ENCODE assay signal across 9 cellular contexts in the genomic region with DNA sequence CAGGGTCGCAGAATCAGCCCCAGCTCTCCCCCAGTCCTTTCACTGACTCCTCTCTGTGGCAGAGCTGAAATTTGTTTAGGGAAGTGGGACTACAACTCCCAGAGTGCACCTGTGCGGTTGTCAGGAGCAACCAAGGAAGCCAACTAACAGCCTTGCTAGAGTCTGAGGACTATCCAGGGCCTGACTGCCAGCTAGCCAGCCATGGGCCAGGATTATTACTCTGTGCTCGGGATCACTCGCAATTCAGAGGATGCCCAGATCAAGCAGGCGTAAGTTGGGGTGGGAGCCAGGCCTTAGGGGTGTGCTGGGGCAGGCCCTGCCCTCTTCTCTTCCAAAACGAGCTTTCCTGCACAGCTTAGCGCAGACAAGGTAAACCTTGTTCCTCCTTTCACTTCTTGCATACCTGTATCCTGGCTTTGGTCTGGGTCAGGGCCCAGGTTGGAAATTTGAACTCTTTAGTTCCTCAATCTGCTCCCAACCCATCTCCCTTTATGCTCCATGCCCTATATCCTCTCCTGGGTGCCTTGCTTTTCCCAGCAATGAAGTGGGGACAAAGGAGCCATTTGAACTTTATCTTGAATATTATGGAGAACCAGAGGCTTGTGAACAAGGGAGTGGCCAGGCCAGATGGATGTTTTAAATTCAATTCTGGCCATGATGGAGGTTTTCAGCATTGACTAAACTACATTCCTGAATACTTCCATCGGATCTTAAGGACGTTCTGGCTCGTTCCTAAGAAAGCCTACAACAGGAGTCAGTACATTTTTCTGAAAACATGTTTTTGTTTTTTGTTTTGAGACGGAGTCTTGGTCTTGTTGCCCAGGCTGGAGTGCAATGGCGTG. TPM values are rescaled to one million over a fixed set of nuclear protein-coding genes. Genes with fewer than 3 reads are reported as not detected.
DNase-seq lines count a peak whose midpoint lies in the region; ATAC-seq and TF ChIP-seq lines count a peak whose summit lies in the region.
"Had no signal": no experiment of that assay in that cellular context is flagged by ENCODE, and none has a peak within 500 bp of the region (broad histone marks: within the 10 kb centered on the region; RNA-seq: fewer than 3 reads in every experiment).

A gene with protein sequence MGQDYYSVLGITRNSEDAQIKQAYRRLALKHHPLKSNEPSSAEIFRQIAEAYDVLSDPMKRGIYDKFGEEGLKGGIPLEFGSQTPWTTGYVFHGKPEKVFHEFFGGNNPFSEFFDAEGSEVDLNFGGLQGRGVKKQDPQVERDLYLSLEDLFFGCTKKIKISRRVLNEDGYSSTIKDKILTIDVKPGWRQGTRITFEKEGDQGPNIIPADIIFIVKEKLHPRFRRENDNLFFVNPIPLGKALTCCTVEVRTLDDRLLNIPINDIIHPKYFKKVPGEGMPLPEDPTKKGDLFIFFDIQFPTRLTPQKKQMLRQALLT (plus strand): TSS at position 158 of the 842 bp plus-strand sequence. CDS start 44 bp downstream, at position 202.

- no peak for TF ChIP-seq EP300 in transverse colon (IDR thresholded peaks at IDR 0.05; ENCODE audit: low read depth)

- no peak within 1 kb of the TSS for H3K27ac ChIP-seq in transverse colon
- H3K27ac ChIP-seq: heart right ventricle had no signal

- H3K4me3 ChIP-seq in transverse colon = no peak within 1 kb of the TSS
- H3K4me3 ChIP-seq: heart right ventricle had no signal

- in situ Hi-C loops in transverse colon (cut with MboI; ENCODE audit: low pct_ligation_motif_present in 1 of 4, low pct_unique_long_range_greater_than_20kb in 1 of 4, low sequenced_read_pairs in 3 of 4) = loop anchor here in 2 of 4 donors (25.0 kb wide), 2 partner anchors 136 to 611 kb away; no protein-coding TSS in a partner anchor

- peak; percentile 82 for ATAC-seq in GM21447 (IDR thresholded peaks at IDR 0.05; ENCODE audit: unreplicated experiment)
- ATAC-seq in SK-N-SH treated with all-trans-retinoic acid at 6 μM for 48 hours = peak; percentile 96

- H3K4me1 ChIP-seq in transverse colon = no peaks in the 10 kb centered on the region
- H3K4me1 ChIP-seq: heart right ventricle had no signal

- peak; percentile 21 to 70 (median 49) for DNase-seq in NCI-H1417 (lab: John Stamatoyannopoulos, UW)
- DNase-seq in NCI-H1417 treated with DMSO at 0.1 percent for 48 hours (lab: John Stamatoyannopoulos, UW) = no peak
- peak; percentile 42 for DNase-seq in HT1080 (ENCODE audit: low read depth)
- peak in 31 of 42 donors; percentile 16 to 67 (median 41) for DNase-seq in head of caudate nucleus
- peak; percentile 44 for DNase-seq in transverse colon
- no peak for DNase-seq in central memory CD4-positive, alpha-beta T cell
- DNase-seq: heart right ventricle had no signal

- TF ChIP-seq CTCF in transverse colon (IDR thresholded peaks at IDR 0.05) = no peak

- H3K9me3 ChIP-seq in transverse colon = no peaks in the 10 kb centered on the region
- H3K9me3 ChIP-seq: heart right ventricle had no signal

- no peaks in the 10 kb centered on the region for H3K27me3 ChIP-seq in transverse colon

- intact Hi-C loops in head of caudate nucleus (cut with DNase I) (no loop called here), transverse colon (cut with DNase I; ENCODE audit: low total_unique reads) (no loop called here)

- H3K36me3 ChIP-seq in transverse colon = no peaks in the 10 kb centered on the region
- H3K36me3 ChIP-seq: heart right ventricle had no signal

- no peak for TF ChIP-seq POLR2A in transverse colon (IDR thresholded peaks at IDR 0.05)

- 78 to 80% methylated on average over 4 to 12 of the region's 12 CpGs for WGBS in transverse colon (ENCODE audit: low coverage in 1 of 2), 2 donors

TF ChIP-seq in SK-N-SH treated with all-trans-retinoic acid at 6 μM for 48 hours, 23 proteins besides CTCF, POLR2A, EP300 and RAD21 (continues in another document):
- TF ChIP-seq ZNF70 (CRISPR knock-in tag; IDR thresholded peaks at IDR 0.05) (no peak), TOX (CRISPR knock-in tag; IDR thresholded peaks at IDR 0.05; ENCODE audit: borderline replicate concordance) (no peak), POU6F1 (CRISPR knock-in tag; IDR thresholded peaks at IDR 0.05; ENCODE audit: borderline replicate concordance, low read depth) (no peak), ESRRG (CRISPR knock-in tag; IDR thresholded peaks at IDR 0.05) (no peak), ARNTL (CRISPR knock-in tag; IDR thresholded peaks at IDR 0.05; ENCODE audit: borderline replicate concordance, low read depth) (no peak), ZFP30 (CRISPR knock-in tag; IDR thresholded peaks at IDR 0.05) (no peak), SNAI2 (CRISPR knock-in tag; IDR thresholded peaks at IDR 0.05) (no peak)
- TF ChIP-seq, protein P1, sequence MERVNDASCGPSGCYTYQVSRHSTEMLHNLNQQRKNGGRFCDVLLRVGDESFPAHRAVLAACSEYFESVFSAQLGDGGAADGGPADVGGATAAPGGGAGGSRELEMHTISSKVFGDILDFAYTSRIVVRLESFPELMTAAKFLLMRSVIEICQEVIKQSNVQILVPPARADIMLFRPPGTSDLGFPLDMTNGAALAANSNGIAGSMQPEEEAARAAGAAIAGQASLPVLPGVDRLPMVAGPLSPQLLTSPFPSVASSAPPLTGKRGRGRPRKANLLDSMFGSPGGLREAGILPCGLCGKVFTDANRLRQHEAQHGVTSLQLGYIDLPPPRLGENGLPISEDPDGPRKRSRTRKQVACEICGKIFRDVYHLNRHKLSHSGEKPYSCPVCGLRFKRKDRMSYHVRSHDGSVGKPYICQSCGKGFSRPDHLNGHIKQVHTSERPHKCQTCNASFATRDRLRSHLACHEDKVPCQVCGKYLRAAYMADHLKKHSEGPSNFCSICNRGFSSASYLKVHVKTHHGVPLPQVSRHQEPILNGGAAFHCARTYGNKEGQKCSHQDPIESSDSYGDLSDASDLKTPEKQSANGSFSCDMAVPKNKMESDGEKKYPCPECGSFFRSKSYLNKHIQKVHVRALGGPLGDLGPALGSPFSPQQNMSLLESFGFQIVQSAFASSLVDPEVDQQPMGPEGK (CRISPR knock-in tag; IDR thresholded peaks at IDR 0.05; ENCODE audit: borderline replicate concordance) = no peak
- TF ChIP-seq, protein P2, sequence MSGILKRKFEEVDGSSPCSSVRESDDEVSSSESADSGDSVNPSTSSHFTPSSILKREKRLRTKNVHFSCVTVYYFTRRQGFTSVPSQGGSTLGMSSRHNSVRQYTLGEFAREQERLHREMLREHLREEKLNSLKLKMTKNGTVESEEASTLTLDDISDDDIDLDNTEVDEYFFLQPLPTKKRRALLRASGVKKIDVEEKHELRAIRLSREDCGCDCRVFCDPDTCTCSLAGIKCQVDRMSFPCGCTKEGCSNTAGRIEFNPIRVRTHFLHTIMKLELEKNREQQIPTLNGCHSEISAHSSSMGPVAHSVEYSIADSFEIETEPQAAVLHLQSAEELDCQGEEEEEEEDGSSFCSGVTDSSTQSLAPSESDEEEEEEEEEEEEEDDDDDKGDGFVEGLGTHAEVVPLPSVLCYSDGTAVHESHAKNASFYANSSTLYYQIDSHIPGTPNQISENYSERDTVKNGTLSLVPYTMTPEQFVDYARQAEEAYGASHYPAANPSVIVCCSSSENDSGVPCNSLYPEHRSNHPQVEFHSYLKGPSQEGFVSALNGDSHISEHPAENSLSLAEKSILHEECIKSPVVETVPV (CRISPR knock-in tag; IDR thresholded peaks at IDR 0.05) = no peak
- TF ChIP-seq, protein P3, sequence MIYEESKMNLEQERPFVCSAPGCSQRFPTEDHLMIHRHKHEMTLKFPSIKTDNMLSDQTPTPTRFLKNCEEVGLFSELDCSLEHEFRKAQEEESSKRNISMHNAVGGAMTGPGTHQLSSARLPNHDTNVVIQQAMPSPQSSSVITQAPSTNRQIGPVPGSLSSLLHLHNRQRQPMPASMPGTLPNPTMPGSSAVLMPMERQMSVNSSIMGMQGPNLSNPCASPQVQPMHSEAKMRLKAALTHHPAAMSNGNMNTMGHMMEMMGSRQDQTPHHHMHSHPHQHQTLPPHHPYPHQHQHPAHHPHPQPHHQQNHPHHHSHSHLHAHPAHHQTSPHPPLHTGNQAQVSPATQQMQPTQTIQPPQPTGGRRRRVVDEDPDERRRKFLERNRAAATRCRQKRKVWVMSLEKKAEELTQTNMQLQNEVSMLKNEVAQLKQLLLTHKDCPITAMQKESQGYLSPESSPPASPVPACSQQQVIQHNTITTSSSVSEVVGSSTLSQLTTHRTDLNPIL (CRISPR knock-in tag; IDR thresholded peaks at IDR 0.05; ENCODE audit: low read depth) = no peak

RNA-seq across cellular contexts. Expression of the gene that starts here (rescaled TPM):
- 0.07 and 0.13 TPM in 2 replicates for total RNA-seq in HT1080 (2014; rRNA removed; shearing (Covaris generic))
- not detected in 2 replicates for polyA plus RNA-seq in HT1080 (2015; cell fraction: cytosol; rRNA removed)
- 0.38 and 0.83 TPM in 2 replicates for polyA plus RNA-seq in HT1080 (2015; cell fraction: nucleus; rRNA removed)
- total RNA-seq in transverse colon = not detected
- total RNA-seq: heart right ventricle had no signal
- polyA plus RNA-seq: heart right ventricle had no signal

Comparison
In these comparisons a context has a peak if more than half of its experiments do, and no peak if none do; other contexts are left out.
1. DNase-seq: peak in NCI-H1417 (3 of 3) and head of caudate nucleus (31 of 42); none in NCI-H1417 treated with DMSO at 0.1 percent for 48 hours (single experiment) and central memory CD4-positive, alpha-beta T cell (single experiment).
2. Peak in DNase-seq in HT1080; RNA of the gene not detected or under 1 TPM.
3. Peak in DNase-seq in transverse colon; RNA of the gene not detected or under 1 TPM.